1 cellular context compared by ENCODE assay signal in the genomic region with DNA sequence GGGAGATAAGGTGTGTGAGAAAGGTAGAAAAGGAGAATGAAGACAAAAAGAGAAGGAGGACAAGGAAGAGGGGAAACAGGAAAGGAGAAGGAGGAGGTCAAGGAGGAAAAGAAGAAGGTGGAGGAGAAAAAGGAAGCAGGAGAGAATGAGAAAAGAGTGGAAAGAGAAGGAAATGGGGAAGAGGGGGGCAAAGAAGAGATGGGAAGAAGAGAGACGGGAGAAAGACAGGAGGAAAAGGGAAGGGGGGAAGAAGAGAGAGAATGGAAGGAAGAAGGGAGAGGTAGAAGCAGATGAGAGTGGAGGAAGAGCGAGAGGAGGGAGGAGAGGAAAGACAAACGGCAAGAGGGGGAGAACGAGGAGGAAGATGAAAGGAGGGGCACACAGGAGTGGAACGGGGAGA.
A peak's percentile ranks its signal among the peaks of the same experiment; 100 is the strongest.
TF ChIP-seq lines count a peak whose summit lies in the region.

No MANE protein-coding gene starts in this region.

TF ChIP-seq in K562, 482 proteins besides CTCF, POLR2A, EP300 and RAD21:
- peak in 1 of 2 experiments; percentile 36; a peak in 1 of 4 replicates for TF ChIP-seq HDAC1 (IDR thresholded peaks at IDR 0.05)
- TF ChIP-seq, protein P1, sequence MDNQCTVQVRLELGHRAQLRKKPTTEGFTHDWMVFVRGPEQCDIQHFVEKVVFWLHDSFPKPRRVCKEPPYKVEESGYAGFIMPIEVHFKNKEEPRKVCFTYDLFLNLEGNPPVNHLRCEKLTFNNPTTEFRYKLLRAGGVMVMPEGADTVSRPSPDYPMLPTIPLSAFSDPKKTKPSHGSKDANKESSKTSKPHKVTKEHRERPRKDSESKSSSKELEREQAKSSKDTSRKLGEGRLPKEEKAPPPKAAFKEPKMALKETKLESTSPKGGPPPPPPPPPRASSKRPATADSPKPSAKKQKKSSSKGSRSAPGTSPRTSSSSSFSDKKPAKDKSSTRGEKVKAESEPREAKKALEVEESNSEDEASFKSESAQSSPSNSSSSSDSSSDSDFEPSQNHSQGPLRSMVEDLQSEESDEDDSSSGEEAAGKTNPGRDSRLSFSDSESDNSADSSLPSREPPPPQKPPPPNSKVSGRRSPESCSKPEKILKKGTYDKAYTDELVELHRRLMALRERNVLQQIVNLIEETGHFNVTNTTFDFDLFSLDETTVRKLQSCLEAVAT (IDR thresholded peaks at IDR 0.05) = peak in 1 of 2 experiments; percentile 56; a peak in 1 of 4 replicates
- 0 out of 2 replicates have a peak, but pooled peaks have one; percentile 22 for TF ChIP-seq EHMT2 (IDR thresholded peaks at IDR 0.05)
- TF ChIP-seq OTX1 (CRISPR knock-in tag; IDR thresholded peaks at IDR 0.05) = peak; percentile 71; the same call in 1 of the 2 replicates
- TF ChIP-seq, protein P2, sequence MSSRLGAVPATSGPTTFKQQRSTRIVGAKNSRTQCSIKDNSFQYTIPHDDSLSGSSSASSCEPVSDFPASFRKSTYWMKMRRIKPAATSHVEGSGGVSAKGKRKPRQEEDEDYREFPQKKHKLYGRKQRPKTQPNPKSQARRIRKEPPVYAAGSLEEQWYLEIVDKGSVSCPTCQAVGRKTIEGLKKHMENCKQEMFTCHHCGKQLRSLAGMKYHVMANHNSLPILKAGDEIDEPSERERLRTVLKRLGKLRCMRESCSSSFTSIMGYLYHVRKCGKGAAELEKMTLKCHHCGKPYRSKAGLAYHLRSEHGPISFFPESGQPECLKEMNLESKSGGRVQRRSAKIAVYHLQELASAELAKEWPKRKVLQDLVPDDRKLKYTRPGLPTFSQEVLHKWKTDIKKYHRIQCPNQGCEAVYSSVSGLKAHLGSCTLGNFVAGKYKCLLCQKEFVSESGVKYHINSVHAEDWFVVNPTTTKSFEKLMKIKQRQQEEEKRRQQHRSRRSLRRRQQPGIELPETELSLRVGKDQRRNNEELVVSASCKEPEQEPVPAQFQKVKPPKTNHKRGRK (tag; IDR thresholded peaks at IDR 0.05) = peak; percentile 95
- peak; percentile 70; the same call in 1 of the 2 replicates for TF ChIP-seq LARP7 (IDR thresholded peaks at IDR 0.05)
- no peak for TF ChIP-seq CHD1 (IDR thresholded peaks at IDR 0.05; ENCODE audit: low read length)
- TF ChIP-seq ELF4 (CRISPR knock-in tag; IDR thresholded peaks at IDR 0.05) = peak; percentile 74; the same call in 1 of the 2 replicates
- TF ChIP-seq ZNF699 (CRISPR knock-in tag; IDR thresholded peaks at IDR 0.05; ENCODE audit: insufficient replicate concordance) = no peak
- TF ChIP-seq TCFL5 (CRISPR knock-in tag; conservative IDR thresholded peaks at IDR 0.05) = no peak
- no peak for TF ChIP-seq YBX1 (IDR thresholded peaks at IDR 0.05)
- TF ChIP-seq SNIP1 (IDR thresholded peaks at IDR 0.05; ENCODE audit: low read depth) = 0 out of 2 replicates have a peak, but pooled peaks have one; percentile 7
- 0 out of 2 replicates have a peak, but pooled peaks have one; percentile 27 for TF ChIP-seq MTA2 (IDR thresholded peaks at IDR 0.05; ENCODE audit: low read depth)
- no peak for TF ChIP-seq SIX5 (IDR thresholded peaks at IDR 0.05; ENCODE audit: borderline replicate concordance in 1 of 2, insufficient read depth in 1 of 2, low read depth in 1 of 2, low read length in 2 of 2)
- TF ChIP-seq TARDBP (IDR thresholded peaks at IDR 0.05) = no peak
- peak; percentile 52 for TF ChIP-seq SUPT5H (IDR thresholded peaks at IDR 0.05)
- peak; percentile 54; the same call in 1 of the 2 replicates for TF ChIP-seq ARID2 (IDR thresholded peaks at IDR 0.05)
- TF ChIP-seq HDGF (IDR thresholded peaks at IDR 0.05) = 0 out of 2 replicates have a peak, but pooled peaks have one; percentile 63
- TF ChIP-seq, protein P3, sequence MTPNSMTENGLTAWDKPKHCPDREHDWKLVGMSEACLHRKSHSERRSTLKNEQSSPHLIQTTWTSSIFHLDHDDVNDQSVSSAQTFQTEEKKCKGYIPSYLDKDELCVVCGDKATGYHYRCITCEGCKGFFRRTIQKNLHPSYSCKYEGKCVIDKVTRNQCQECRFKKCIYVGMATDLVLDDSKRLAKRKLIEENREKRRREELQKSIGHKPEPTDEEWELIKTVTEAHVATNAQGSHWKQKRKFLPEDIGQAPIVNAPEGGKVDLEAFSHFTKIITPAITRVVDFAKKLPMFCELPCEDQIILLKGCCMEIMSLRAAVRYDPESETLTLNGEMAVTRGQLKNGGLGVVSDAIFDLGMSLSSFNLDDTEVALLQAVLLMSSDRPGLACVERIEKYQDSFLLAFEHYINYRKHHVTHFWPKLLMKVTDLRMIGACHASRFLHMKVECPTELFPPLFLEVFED (CRISPR knock-in tag; conservative IDR thresholded peaks at IDR 0.05) = peak; percentile 89
- TF ChIP-seq, protein P4, sequence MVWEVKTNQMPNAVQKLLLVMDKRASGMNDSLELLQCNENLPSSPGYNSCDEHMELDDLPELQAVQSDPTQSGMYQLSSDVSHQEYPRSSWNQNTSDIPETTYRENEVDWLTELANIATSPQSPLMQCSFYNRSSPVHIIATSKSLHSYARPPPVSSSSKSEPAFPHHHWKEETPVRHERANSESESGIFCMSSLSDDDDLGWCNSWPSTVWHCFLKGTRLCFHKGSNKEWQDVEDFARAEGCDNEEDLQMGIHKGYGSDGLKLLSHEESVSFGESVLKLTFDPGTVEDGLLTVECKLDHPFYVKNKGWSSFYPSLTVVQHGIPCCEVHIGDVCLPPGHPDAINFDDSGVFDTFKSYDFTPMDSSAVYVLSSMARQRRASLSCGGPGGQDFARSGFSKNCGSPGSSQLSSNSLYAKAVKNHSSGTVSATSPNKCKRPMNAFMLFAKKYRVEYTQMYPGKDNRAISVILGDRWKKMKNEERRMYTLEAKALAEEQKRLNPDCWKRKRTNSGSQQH (CRISPR knock-in tag; IDR thresholded peaks at IDR 0.05) = peak; percentile 80
- TF ChIP-seq, protein P5, sequence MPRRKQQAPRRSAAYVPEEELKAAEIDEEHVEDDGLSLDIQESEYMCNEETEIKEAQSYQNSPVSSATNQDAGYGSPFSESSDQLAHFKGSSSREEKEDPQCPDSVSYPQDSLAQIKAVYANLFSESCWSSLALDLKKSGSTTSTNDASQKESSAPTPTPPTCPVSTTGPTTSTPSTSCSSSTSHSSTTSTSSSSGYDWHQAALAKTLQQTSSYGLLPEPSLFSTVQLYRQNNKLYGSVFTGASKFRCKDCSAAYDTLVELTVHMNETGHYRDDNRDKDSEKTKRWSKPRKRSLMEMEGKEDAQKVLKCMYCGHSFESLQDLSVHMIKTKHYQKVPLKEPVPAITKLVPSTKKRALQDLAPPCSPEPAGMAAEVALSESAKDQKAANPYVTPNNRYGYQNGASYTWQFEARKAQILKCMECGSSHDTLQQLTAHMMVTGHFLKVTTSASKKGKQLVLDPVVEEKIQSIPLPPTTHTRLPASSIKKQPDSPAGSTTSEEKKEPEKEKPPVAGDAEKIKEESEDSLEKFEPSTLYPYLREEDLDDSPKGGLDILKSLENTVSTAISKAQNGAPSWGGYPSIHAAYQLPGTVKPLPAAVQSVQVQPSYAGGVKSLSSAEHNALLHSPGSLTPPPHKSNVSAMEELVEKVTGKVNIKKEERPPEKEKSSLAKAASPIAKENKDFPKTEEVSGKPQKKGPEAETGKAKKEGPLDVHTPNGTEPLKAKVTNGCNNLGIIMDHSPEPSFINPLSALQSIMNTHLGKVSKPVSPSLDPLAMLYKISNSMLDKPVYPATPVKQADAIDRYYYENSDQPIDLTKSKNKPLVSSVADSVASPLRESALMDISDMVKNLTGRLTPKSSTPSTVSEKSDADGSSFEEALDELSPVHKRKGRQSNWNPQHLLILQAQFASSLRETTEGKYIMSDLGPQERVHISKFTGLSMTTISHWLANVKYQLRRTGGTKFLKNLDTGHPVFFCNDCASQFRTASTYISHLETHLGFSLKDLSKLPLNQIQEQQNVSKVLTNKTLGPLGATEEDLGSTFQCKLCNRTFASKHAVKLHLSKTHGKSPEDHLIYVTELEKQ (CRISPR knock-in tag; IDR thresholded peaks at IDR 0.05) = no peak
- TF ChIP-seq ZNF143 (CRISPR knock-in tag; IDR thresholded peaks at IDR 0.05) = no peak
- peak; percentile 64; the same call in 1 of the 2 replicates for TF ChIP-seq THRAP3 (IDR thresholded peaks at IDR 0.05; ENCODE audit: borderline replicate concordance)
